1 cellular context compared by ENCODE assay signal in genomic region chr22:33823552-33823951, GRCh38.
TF ChIP-seq lines count a peak whose summit lies in the region.

No MANE protein-coding gene starts in this region.

TF ChIP-seq in H1, 55 proteins besides CTCF, POLR2A, EP300 and RAD21 (continued from another document):
- TF ChIP-seq, protein P1, sequence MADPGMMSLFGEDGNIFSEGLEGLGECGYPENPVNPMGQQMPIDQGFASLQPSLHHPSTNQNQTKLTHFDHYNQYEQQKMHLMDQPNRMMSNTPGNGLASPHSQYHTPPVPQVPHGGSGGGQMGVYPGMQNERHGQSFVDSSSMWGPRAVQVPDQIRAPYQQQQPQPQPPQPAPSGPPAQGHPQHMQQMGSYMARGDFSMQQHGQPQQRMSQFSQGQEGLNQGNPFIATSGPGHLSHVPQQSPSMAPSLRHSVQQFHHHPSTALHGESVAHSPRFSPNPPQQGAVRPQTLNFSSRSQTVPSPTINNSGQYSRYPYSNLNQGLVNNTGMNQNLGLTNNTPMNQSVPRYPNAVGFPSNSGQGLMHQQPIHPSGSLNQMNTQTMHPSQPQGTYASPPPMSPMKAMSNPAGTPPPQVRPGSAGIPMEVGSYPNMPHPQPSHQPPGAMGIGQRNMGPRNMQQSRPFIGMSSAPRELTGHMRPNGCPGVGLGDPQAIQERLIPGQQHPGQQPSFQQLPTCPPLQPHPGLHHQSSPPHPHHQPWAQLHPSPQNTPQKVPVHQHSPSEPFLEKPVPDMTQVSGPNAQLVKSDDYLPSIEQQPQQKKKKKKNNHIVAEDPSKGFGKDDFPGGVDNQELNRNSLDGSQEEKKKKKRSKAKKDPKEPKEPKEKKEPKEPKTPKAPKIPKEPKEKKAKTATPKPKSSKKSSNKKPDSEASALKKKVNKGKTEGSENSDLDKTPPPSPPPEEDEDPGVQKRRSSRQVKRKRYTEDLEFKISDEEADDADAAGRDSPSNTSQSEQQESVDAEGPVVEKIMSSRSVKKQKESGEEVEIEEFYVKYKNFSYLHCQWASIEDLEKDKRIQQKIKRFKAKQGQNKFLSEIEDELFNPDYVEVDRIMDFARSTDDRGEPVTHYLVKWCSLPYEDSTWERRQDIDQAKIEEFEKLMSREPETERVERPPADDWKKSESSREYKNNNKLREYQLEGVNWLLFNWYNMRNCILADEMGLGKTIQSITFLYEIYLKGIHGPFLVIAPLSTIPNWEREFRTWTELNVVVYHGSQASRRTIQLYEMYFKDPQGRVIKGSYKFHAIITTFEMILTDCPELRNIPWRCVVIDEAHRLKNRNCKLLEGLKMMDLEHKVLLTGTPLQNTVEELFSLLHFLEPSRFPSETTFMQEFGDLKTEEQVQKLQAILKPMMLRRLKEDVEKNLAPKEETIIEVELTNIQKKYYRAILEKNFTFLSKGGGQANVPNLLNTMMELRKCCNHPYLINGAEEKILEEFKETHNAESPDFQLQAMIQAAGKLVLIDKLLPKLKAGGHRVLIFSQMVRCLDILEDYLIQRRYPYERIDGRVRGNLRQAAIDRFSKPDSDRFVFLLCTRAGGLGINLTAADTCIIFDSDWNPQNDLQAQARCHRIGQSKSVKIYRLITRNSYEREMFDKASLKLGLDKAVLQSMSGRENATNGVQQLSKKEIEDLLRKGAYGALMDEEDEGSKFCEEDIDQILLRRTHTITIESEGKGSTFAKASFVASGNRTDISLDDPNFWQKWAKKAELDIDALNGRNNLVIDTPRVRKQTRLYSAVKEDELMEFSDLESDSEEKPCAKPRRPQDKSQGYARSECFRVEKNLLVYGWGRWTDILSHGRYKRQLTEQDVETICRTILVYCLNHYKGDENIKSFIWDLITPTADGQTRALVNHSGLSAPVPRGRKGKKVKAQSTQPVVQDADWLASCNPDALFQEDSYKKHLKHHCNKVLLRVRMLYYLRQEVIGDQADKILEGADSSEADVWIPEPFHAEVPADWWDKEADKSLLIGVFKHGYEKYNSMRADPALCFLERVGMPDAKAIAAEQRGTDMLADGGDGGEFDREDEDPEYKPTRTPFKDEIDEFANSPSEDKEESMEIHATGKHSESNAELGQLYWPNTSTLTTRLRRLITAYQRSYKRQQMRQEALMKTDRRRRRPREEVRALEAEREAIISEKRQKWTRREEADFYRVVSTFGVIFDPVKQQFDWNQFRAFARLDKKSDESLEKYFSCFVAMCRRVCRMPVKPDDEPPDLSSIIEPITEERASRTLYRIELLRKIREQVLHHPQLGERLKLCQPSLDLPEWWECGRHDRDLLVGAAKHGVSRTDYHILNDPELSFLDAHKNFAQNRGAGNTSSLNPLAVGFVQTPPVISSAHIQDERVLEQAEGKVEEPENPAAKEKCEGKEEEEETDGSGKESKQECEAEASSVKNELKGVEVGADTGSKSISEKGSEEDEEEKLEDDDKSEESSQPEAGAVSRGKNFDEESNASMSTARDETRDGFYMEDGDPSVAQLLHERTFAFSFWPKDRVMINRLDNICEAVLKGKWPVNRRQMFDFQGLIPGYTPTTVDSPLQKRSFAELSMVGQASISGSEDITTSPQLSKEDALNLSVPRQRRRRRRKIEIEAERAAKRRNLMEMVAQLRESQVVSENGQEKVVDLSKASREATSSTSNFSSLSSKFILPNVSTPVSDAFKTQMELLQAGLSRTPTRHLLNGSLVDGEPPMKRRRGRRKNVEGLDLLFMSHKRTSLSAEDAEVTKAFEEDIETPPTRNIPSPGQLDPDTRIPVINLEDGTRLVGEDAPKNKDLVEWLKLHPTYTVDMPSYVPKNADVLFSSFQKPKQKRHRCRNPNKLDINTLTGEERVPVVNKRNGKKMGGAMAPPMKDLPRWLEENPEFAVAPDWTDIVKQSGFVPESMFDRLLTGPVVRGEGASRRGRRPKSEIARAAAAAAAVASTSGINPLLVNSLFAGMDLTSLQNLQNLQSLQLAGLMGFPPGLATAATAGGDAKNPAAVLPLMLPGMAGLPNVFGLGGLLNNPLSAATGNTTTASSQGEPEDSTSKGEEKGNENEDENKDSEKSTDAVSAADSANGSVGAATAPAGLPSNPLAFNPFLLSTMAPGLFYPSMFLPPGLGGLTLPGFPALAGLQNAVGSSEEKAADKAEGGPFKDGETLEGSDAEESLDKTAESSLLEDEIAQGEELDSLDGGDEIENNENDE (IDR thresholded peaks at IDR 0.05; ENCODE audit: insufficient replicate concordance, low read length): no peak
- TF ChIP-seq POLR2AphosphoS5 (IDR thresholded peaks at IDR 0.05; ENCODE audit: low read depth, low read length): no peak
- TF ChIP-seq TEAD4 (IDR thresholded peaks at IDR 0.05; ENCODE audit: low read depth, low read length): no peak
- no peak for TF ChIP-seq ZNF274 (IDR thresholded peaks at IDR 0.05; ENCODE audit: borderline replicate concordance, extremely low read depth, low read length)
- TF ChIP-seq RFX5 (IDR thresholded peaks at IDR 0.05; ENCODE audit: borderline replicate concordance, low read depth, low read length): no peak
TF ChIP-seq in H1: peak in this region for 0.
